8 cellular contexts compared by ENCODE assay signal in the genomic region with DNA sequence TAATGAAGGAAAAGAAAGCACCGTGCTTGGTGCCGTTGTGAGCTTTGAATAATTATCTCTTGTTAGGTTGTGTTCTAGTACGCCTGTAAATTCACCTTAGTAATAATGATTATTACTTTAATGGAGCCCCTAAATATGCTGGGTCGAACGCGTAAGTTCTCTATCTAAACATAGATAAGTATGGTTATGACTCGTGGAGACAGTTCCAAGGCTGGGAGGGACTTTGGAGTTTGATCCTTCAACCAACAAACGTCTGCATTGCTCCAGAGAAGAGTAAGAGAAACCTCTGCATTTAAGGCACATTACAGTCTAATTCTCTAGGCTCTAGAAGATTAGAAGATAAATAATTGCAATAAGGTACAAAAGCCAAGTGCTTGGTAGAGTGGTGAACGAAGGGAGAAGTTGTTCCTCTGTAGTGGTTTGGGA. TPM values are rescaled to one million over a fixed set of nuclear protein-coding genes. Genes with fewer than 3 reads are reported as not detected.
A peak's percentile ranks its signal among the peaks of the same experiment; 100 is the strongest.
DNase-seq lines count a peak whose midpoint lies in the region; ATAC-seq and TF ChIP-seq lines count a peak whose summit lies in the region.

No MANE protein-coding gene starts in this region.

- H3K9me2 ChIP-seq in hepatocyte (replicated peaks; ENCODE audit: insufficient read depth), result no peaks in the 10 kb centered on the region

- TF ChIP-seq CTCF in hepatocyte (IDR thresholded peaks at IDR 0.05; ENCODE audit: poor library complexity), result no peak

- peaks cover 8% of the 10 kb centered on the region for H3K4me1 ChIP-seq in hepatocyte (ENCODE audit: insufficient read depth)
- H3K4me1 ChIP-seq in skeletal muscle satellite cell (ENCODE audit: control insufficient read depth, insufficient read depth, low read length), result peaks cover 13% of the 10 kb centered on the region

- DNase-seq in NCI-H2171 treated with DMSO at 0.1 percent for 48 hours (lab: John Stamatoyannopoulos, UW) (peak; percentile 20), NCI-H2171 (lab: John Stamatoyannopoulos, UW) (no peak), hepatocyte (ENCODE audit: low spot score) (peak; percentile 76), islet precursor cell (no peak)

- peak overlapping the region; percentile 94 for H3K4me3 Mint-ChIP-seq in activated T-helper 17 cell treated with anti-CD3 and anti-CD28 coated beads, Interleukin-2, amount 50 U/mL, for 72 hours

- H3K9ac ChIP-seq in skeletal muscle satellite cell (ENCODE audit: low read depth, low read length), result peak overlapping the region; percentile 91

- H3K4me2 ChIP-seq in hepatocyte (peak overlapping the region; percentile 72), skeletal muscle satellite cell (ENCODE audit: low read length) (peak overlapping the region; percentile 97)

- H3K4me3 ChIP-seq in hepatocyte (peak overlapping the region; percentile 39), skeletal muscle satellite cell (ENCODE audit: low read length) (peak overlapping the region; percentile 95)

- H3K27ac ChIP-seq in hepatocyte, result peak overlapping the region; percentile 93

- peak overlapping the region; percentile 70 for H2AFZ ChIP-seq in hepatocyte

- no peaks in the 10 kb centered on the region for H3K27me3 Mint-ChIP-seq in activated T-helper 17 cell treated with anti-CD3 and anti-CD28 coated beads, Interleukin-2, amount 50 U/mL, for 72 hours

- no peaks in the 10 kb centered on the region for H4K20me1 ChIP-seq in hepatocyte (ENCODE audit: insufficient read depth, poor library complexity, severe bottlenecking)

- peaks cover 63% of the 10 kb centered on the region for H3K36me3 Mint-ChIP-seq in activated T-helper 17 cell treated with anti-CD3 and anti-CD28 coated beads, Interleukin-2, amount 50 U/mL, for 72 hours (ENCODE audit: low read depth)

- H3K79me2 ChIP-seq in hepatocyte, result peaks cover 46% of the 10 kb centered on the region

- H3K9me3 ChIP-seq in hepatocyte (ENCODE audit: low read depth), result no peaks in the 10 kb centered on the region
- H3K9me3 ChIP-seq in skeletal muscle satellite cell (replicated peaks; ENCODE audit: low read length), result no peaks in the 10 kb centered on the region

- H3K27ac Mint-ChIP-seq in activated T-helper 17 cell treated with anti-CD3 and anti-CD28 coated beads, Interleukin-2, amount 50 U/mL, for 72 hours, result peak overlapping the region; percentile 99

- H3K9me3 Mint-ChIP-seq in activated T-helper 17 cell treated with anti-CD3 and anti-CD28 coated beads, Interleukin-2, amount 50 U/mL, for 72 hours, result no peaks in the 10 kb centered on the region

- H3K36me3 ChIP-seq in hepatocyte (replicated peaks; ENCODE audit: insufficient read depth, low read depth) (no peaks in the 10 kb centered on the region), skeletal muscle satellite cell (ENCODE audit: insufficient read depth, low read length) (peaks cover 15% of the 10 kb centered on the region)

- ATAC-seq in HG03442 (IDR thresholded peaks at IDR 0.05; ENCODE audit: unreplicated experiment) (peak; percentile 0), GM21619 (IDR thresholded peaks at IDR 0.05; ENCODE audit: unreplicated experiment) (no peak)
- ATAC-seq in activated T-helper 17 cell treated with anti-CD3 and anti-CD28 coated beads, Interleukin-2, amount 50 U/mL, for 72 hours (replicated peaks), result no peak

- peaks cover 36% of the 10 kb centered on the region for H3K4me1 Mint-ChIP-seq in activated T-helper 17 cell treated with anti-CD3 and anti-CD28 coated beads, Interleukin-2, amount 50 U/mL, for 72 hours

- WGBS in hepatocyte (ENCODE audit: low lambda C conversion rate, missing lambda C conversion rate), result 17% methylated on average over 9 of the region's 9 CpGs

- H3K27me3 ChIP-seq in hepatocyte (no peaks in the 10 kb centered on the region), skeletal muscle satellite cell (ENCODE audit: control insufficient read depth, insufficient read depth, low read length) (no peaks in the 10 kb centered on the region)

RNA-seq across cellular contexts. Expression of gene ACOT13, which starts 0.5 kb away (rescaled TPM):
- total RNA-seq in activated T-helper 17 cell treated with anti-CD3 and anti-CD28 coated beads, Interleukin-2, amount 50 U/mL, for 72 hours, result 10 to 100 TPM; 19.2 to 23.5 TPM
- 19.7 and 30.1 TPM in 2 replicates for total RNA-seq in hepatocyte
- 52.5 and 61.6 TPM in 2 replicates for polyA plus RNA-seq in hepatocyte
- 6.3 and 6.6 TPM in 2 replicates for total RNA-seq in skeletal muscle satellite cell (2012; rRNA removed)

RNA-seq across cellular contexts. Expression of gene TDP2, which starts 0.7 kb away (rescaled TPM):
- 10 to 100 TPM; 51.6 to 55.3 TPM for total RNA-seq in activated T-helper 17 cell treated with anti-CD3 and anti-CD28 coated beads, Interleukin-2, amount 50 U/mL, for 72 hours
- 106 and 117 TPM in 2 replicates for total RNA-seq in hepatocyte
- polyA plus RNA-seq in hepatocyte, result 58.3 and 75.5 TPM in 2 replicates
- total RNA-seq in skeletal muscle satellite cell (2012; rRNA removed), result 21.4 and 26.6 TPM in 2 replicates

RNA-seq across cellular contexts. Expression of gene KIAA0319, which starts 21.4 kb away (rescaled TPM):
- total RNA-seq in activated T-helper 17 cell treated with anti-CD3 and anti-CD28 coated beads, Interleukin-2, amount 50 U/mL, for 72 hours, result under 1 TPM; 0.66 to 0.76 TPM
- total RNA-seq in hepatocyte, result 0.32 and 0.47 TPM in 2 replicates
- polyA plus RNA-seq in hepatocyte, result 0.42 and 0.44 TPM in 2 replicates
- under 0.01 TPM in 1 of 2 replicates, not detected in the other for total RNA-seq in skeletal muscle satellite cell (2012; rRNA removed)

RNA-seq across cellular contexts. Expression of gene C6orf62, which starts 51.6 kb away (rescaled TPM):
- total RNA-seq in activated T-helper 17 cell treated with anti-CD3 and anti-CD28 coated beads, Interleukin-2, amount 50 U/mL, for 72 hours, result 100 to 1,000 TPM; 106 to 185 TPM
- total RNA-seq in hepatocyte, result 64.1 and 72.1 TPM in 2 replicates
- 27.2 and 29.6 TPM in 2 replicates for polyA plus RNA-seq in hepatocyte
- 90.4 and 118 TPM in 2 replicates for total RNA-seq in skeletal muscle satellite cell (2012; rRNA removed)

Comparison
In these comparisons a context has a peak if more than half of its experiments do, and no peak if none do; other contexts are left out.
1. DNase-seq: peak in NCI-H2171 treated with DMSO at 0.1 percent for 48 hours (single experiment) and hepatocyte (single experiment); none in NCI-H2171 (single experiment) and islet precursor cell (single experiment).